ENCODE assay signal across 15 cellular contexts in the genomic region with DNA sequence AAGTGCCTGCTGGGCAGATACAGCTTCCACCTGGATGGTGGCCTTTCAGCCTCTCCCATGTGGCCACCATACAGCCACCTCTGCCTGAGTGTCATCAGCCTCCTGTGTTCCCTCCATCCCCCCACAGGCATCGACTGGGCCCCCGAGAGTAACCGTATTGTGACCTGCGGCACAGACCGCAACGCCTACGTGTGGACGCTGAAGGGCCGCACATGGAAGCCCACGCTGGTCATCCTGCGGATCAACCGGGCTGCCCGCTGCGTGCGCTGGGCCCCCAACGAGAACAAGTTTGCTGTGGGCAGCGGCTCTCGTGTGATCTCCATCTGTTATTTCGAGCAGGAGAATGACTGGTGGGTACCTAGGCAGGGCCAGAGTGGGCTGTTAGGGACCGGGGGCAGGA. TPM values are rescaled to one million over a fixed set of nuclear protein-coding genes. Genes with fewer than 3 reads are reported as not detected.
A peak's percentile ranks its signal among the peaks of the same experiment; 100 is the strongest.
DNase-seq lines count a peak whose midpoint lies in the region; ATAC-seq and TF ChIP-seq lines count a peak whose summit lies in the region.
"Had no signal": no experiment of that assay in that cellular context is flagged by ENCODE, and none has a peak within 500 bp of the region (broad histone marks: within the 10 kb centered on the region; RNA-seq: fewer than 3 reads in every experiment).

No MANE protein-coding gene starts in this region.

- H3K4me3 ChIP-seq in right cardiac atrium (ENCODE audit: low read length): no peak overlapping the region
- no peak overlapping the region for H3K4me3 ChIP-seq in BE2C (ENCODE audit: low read depth, low read length)
- H3K4me3 ChIP-seq: GM12878, MG63 had no signal

- no peaks in the 10 kb centered on the region; the same call in 1 of the 2 replicates for H3K36me3 ChIP-seq in BE2C

- H3K9me3 ChIP-seq in right cardiac atrium (ENCODE audit: control insufficient read depth, low read length): no peaks in the 10 kb centered on the region
- no peaks in the 10 kb centered on the region for H3K9me3 ChIP-seq in BE2C
- H3K9me3 ChIP-seq: MG63 had no signal

- DNase-seq in right cardiac atrium: peak in 2 of 3 donors; percentile 33 to 40
- DNase-seq in cardiac septum (ENCODE audit: low spot score): no peak
- DNase-seq in central memory CD8-positive, alpha-beta T cell (ENCODE audit: low spot score in 2 of 2): no peak
- DNase-seq in BE2C: no peak
- no peak for DNase-seq in middle frontal gyrus (ENCODE audit: extremely low spot score, low spot score)
- DNase-seq: CD4-positive, CD25-positive, alpha-beta regulatory T cell; DND-41; MG63; NCI-H1417; NCI-H1694 treated with DMSO at 0.1 percent for 48 hours; NCI-H2081 treated with DMSO at 0.1 percent for 48 hours; NCI-H446; NCI-H526 treated with DMSO at 0.1 percent for 48 hours; OCI-M1 had no signal

- H3K36me3 Mint-ChIP-seq in central memory CD8-positive, alpha-beta T cell (ENCODE audit: insufficient read depth): peaks cover 73% of the 10 kb centered on the region

- no peak overlapping the region for H3K4me3 Mint-ChIP-seq in central memory CD8-positive, alpha-beta T cell
- H3K4me3 Mint-ChIP-seq: CD4-positive, CD25-positive, alpha-beta regulatory T cell had no signal

- H3K27ac ChIP-seq in right cardiac atrium (ENCODE audit: low read length): no peak overlapping the region

- ATAC-seq in right cardiac atrium: no peak
- no peak for ATAC-seq in central memory CD8-positive, alpha-beta T cell (replicated peaks; ENCODE audit: extremely low read depth, poor library complexity, severe bottlenecking)
- ATAC-seq: GM12878 had no signal

- no peak for TF ChIP-seq CTCF in BE2C (IDR thresholded peaks at IDR 0.05; ENCODE audit: low read depth, low read length)

- no peaks in the 10 kb centered on the region for H3K27me3 Mint-ChIP-seq in central memory CD8-positive, alpha-beta T cell
- H3K27me3 Mint-ChIP-seq: CD4-positive, CD25-positive, alpha-beta regulatory T cell had no signal

- peaks cover 27% of the 10 kb centered on the region for H3K4me1 Mint-ChIP-seq in central memory CD8-positive, alpha-beta T cell

- WGBS in right cardiac atrium: 95% methylated on average over 20 of the region's 20 CpGs

- H3K9me3 Mint-ChIP-seq in central memory CD8-positive, alpha-beta T cell: no peaks in the 10 kb centered on the region
- H3K9me3 Mint-ChIP-seq: CD4-positive, CD25-positive, alpha-beta regulatory T cell had no signal

- intact Hi-C loops in right cardiac atrium (cut with DNase I) (no loop called here), cardiac septum (cut with DNase I) (no loop called here)

- H3K4me1 ChIP-seq in right cardiac atrium (ENCODE audit: control insufficient read depth, insufficient read depth, low read length) (no peaks in the 10 kb centered on the region), BE2C (no peaks in the 10 kb centered on the region)

- peak overlapping the region; percentile 68 for H3K27ac Mint-ChIP-seq in central memory CD8-positive, alpha-beta T cell (ENCODE audit: low read depth)
- H3K27ac Mint-ChIP-seq: CD4-positive, CD25-positive, alpha-beta regulatory T cell had no signal

- H3K27me3 ChIP-seq in right cardiac atrium (ENCODE audit: control insufficient read depth, insufficient read depth) (no peaks in the 10 kb centered on the region), BE2C (no peaks in the 10 kb centered on the region)
- H3K27me3 ChIP-seq: MG63 had no signal

RNA-seq across cellular contexts. Expression of a gene that starts 13.4 kb away (rescaled TPM):
- 10 to 100 TPM; 35.5 to 65.1 (median 56.6) TPM for total RNA-seq in right cardiac atrium
- polyA plus RNA-seq in right cardiac atrium: 52.9 TPM
- 40.4 TPM for total RNA-seq in cardiac septum
- polyA plus RNA-seq in BE2C (2012; ENCODE audit: insufficient read depth, insufficient read length, low read depth): 38.0 TPM

RNA-seq across cellular contexts. Expression of a gene that starts 20.5 kb away (rescaled TPM):
- total RNA-seq in right cardiac atrium (10 to 100 TPM; 85.9 to 95.9 (median 90.1) TPM), cardiac septum (95.6 TPM)
- 167 TPM for polyA plus RNA-seq in right cardiac atrium
- 483 TPM for polyA plus RNA-seq in BE2C (2012; ENCODE audit: insufficient read depth, insufficient read length, low read depth)

RNA-seq across cellular contexts. Expression of a gene that starts 20.9 kb away (rescaled TPM):
- 10 to 100 TPM; 37.8 to 53.6 (median 44.0) TPM for total RNA-seq in right cardiac atrium
- polyA plus RNA-seq in right cardiac atrium: 65.1 TPM
- 46.5 TPM for total RNA-seq in cardiac septum
- 516 TPM for polyA plus RNA-seq in BE2C (2012; ENCODE audit: insufficient read depth, insufficient read length, low read depth)

RNA-seq across cellular contexts. Expression of a gene that starts 50.7 kb away (rescaled TPM):
- total RNA-seq in right cardiac atrium (1 to 10 TPM; 3.1 to 4.4 (median 3.2) TPM), cardiac septum (3.4 TPM)
- 3.0 TPM for polyA plus RNA-seq in right cardiac atrium
- polyA plus RNA-seq in BE2C (2012; ENCODE audit: insufficient read depth, insufficient read length, low read depth): 22.4 TPM

RNA-seq across cellular contexts. Expression of a gene that starts 50.8 kb away (rescaled TPM):
- total RNA-seq in right cardiac atrium: 10 to 100 TPM; 17.3 to 21.9 (median 18.8) TPM
- polyA plus RNA-seq in right cardiac atrium: 16.2 TPM
- 15.0 TPM for total RNA-seq in cardiac septum
- polyA plus RNA-seq in BE2C (2012; ENCODE audit: insufficient read depth, insufficient read length, low read depth): 133 TPM

Comparison
In these comparisons a context has a peak if more than half of its experiments do, and no peak if none do; other contexts are left out.
1. DNase-seq: peak in right cardiac atrium (2 of 3); none in cardiac septum (single experiment), central memory CD8-positive, alpha-beta T cell (0 of 2), BE2C (single experiment) and middle frontal gyrus (single experiment).